In the genomic region with DNA sequence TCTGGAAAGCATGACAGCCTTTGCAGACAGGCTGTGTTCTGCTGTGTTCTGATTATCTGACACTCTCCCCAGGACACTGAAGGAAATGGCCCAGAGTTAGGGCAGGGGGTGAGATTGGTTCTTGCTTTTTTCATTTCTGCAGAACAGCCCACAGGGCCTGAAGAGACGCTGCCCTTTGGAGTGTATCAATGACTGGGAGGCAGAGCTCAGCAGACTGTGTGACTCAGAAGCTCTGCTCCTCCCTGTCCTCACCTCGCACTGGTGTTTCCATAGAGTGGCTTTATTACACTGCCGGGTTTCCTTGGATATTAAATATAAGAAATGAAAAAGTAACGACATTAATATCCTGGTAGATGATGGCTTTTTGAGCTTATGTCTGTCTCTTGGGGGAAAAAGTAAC, we compare ENCODE assay signal across 26 cellular contexts.
A peak's percentile ranks its signal among the peaks of the same experiment; 100 is the strongest.
DNase-seq lines count a peak whose midpoint lies in the region; ATAC-seq, FAIRE-seq and TF ChIP-seq lines count a peak whose summit lies in the region.
"Had no signal": no experiment of that assay in that cellular context is flagged by ENCODE, and none has a peak within 500 bp of the region (broad histone marks: within the 10 kb centered on the region; RNA-seq: fewer than 3 reads in every experiment).

No MANE protein-coding gene starts in this region.

- no peak overlapping the region for H3K27ac ChIP-seq in astrocyte (ENCODE audit: low read depth, low read length)
- no peak overlapping the region for H3K27ac ChIP-seq in spleen
- H3K27ac ChIP-seq: BLaER1, gastrocnemius medialis, HL-60, left lung, psoas muscle, SJSA1, stomach, transverse colon had no signal

- H3K79me2 ChIP-seq in astrocyte (ENCODE audit: insufficient read depth, low read length): no peaks in the 10 kb centered on the region

- H3K9me3 ChIP-seq in astrocyte (ENCODE audit: insufficient read depth, low read depth, low read length) (no peaks in the 10 kb centered on the region), spleen (no peaks in the 10 kb centered on the region)
- H3K9me3 ChIP-seq: BLaER1, Caco-2, gastrocnemius medialis, left lung, psoas muscle, SJSA1, stomach, transverse colon had no signal

- H2AFZ ChIP-seq in astrocyte (ENCODE audit: low read depth, low read length): no peak overlapping the region

- H3K36me3 ChIP-seq in astrocyte (ENCODE audit: insufficient read depth, low read length): no peaks in the 10 kb centered on the region
- H3K36me3 ChIP-seq in spleen: no peaks in the 10 kb centered on the region
- H3K36me3 ChIP-seq: BLaER1, gastrocnemius medialis, left lung, SJSA1, stomach, transverse colon had no signal

- H3K27me3 ChIP-seq in astrocyte (ENCODE audit: insufficient read depth, low read length): no peaks in the 10 kb centered on the region
- no peaks in the 10 kb centered on the region for H3K27me3 ChIP-seq in spleen (replicated peaks in 1 of 7)
- H3K27me3 ChIP-seq: BLaER1, gastrocnemius medialis, left lung, SJSA1, transverse colon had no signal

- H3K4me3 ChIP-seq in astrocyte (ENCODE audit: insufficient read depth, low read depth, low read length): no peak overlapping the region
- no peak overlapping the region for H3K4me3 ChIP-seq in spleen
- H3K4me3 ChIP-seq: BLaER1, gastrocnemius medialis, left lung, psoas muscle, SJSA1, stomach, transverse colon had no signal

- no peaks in the 10 kb centered on the region for H3K9me3 Mint-ChIP-seq in astrocyte (ENCODE audit: unreplicated experiment)
- no peaks in the 10 kb centered on the region for H3K9me3 Mint-ChIP-seq in stimulated activated memory B cell treated with anti-CD40 and anti-IgM and Interleukin-4, amounts not matched to agents 10 μg/mL and 1 μg/mL and 100 μg/mL, for 72 hours
- H3K9me3 Mint-ChIP-seq: HFFc6 had no signal

- H4K20me1 ChIP-seq in astrocyte (ENCODE audit: insufficient read depth, low read length): no peaks in the 10 kb centered on the region
- H4K20me1 ChIP-seq: BLaER1 had no signal

- WGBS in spleen, 5 donors: 70 to 82% (median 81%) methylated on average over 4 of the region's 4 CpGs

- H3K4me2 ChIP-seq in astrocyte (ENCODE audit: low read length): no peak overlapping the region
- H3K4me2 ChIP-seq: BLaER1 had no signal

- ATAC-seq in stimulated activated memory B cell treated with anti-CD40 and anti-IgM and Interleukin-4, amounts not matched to agents 10 μg/mL and 1 μg/mL and 100 μg/mL, for 72 hours: peak; percentile 55
- ATAC-seq: activated T-helper 17 cell treated with anti-CD3 and anti-CD28 coated beads, Interleukin-2, amount 50 U/mL, for 72 hours; gastrocnemius medialis; left lung; PC-3; psoas muscle; T-helper 17 cell had no signal

- no peak overlapping the region for H3K4me3 Mint-ChIP-seq in astrocyte (ENCODE audit: unreplicated experiment)
- no peak overlapping the region for H3K4me3 Mint-ChIP-seq in stimulated activated memory B cell treated with anti-CD40 and anti-IgM and Interleukin-4, amounts not matched to agents 10 μg/mL and 1 μg/mL and 100 μg/mL, for 72 hours
- H3K4me3 Mint-ChIP-seq: activated naive CD8-positive, alpha-beta T cell; activated T-helper 17 cell treated with anti-CD3 and anti-CD28 coated beads, Interleukin-2, amount 50 U/mL, for 72 hours; HFFc6; T-helper 17 cell had no signal

- no peak for TF ChIP-seq POLR2A in spleen (IDR thresholded peaks at IDR 0.05)

- FAIRE-seq in astrocyte (lab: Jason Lieb, UNC): no peak
- FAIRE-seq: G401.6 had no signal

- peak; percentile 24 for DNase-seq in ELR (ENCODE audit: low read depth)
- DNase-seq in astrocyte (ENCODE audit: low read depth): peak; percentile 35
- peak; percentile 24 for DNase-seq in iPS-NIHi7 (ENCODE audit: extremely low spot score)
- DNase-seq in AG08396 (ENCODE audit: low spot score): no peak
- no peak for DNase-seq in activated CD4-positive, alpha-beta T cell treated with anti-CD3 and anti-CD28 coated beads for 1 hour
- DNase-seq in spleen: no peak
- DNase-seq: activated CD4-positive, alpha-beta T cell treated with anti-CD3 and anti-CD28 coated beads, Interleukin-2, amount 50 U/mL, for 1 hour; Caco-2; cortex of kidney; gastrocnemius medialis; HFFc6; left lung; NCI-H2171 treated with DMSO at 0.1 percent for 48 hours; PC-3; psoas muscle; stimulated activated CD4-positive, alpha-beta T cell treated with anti-CD3 and anti-CD28 coated beads, Interleukin-4, amount 100 ng/mL, for 24 hours; stomach; T-helper 17 cell; transverse colon had no signal

- H3K27me3 Mint-ChIP-seq in astrocyte (ENCODE audit: low read depth, unreplicated experiment): no peaks in the 10 kb centered on the region
- H3K27me3 Mint-ChIP-seq in stimulated activated memory B cell treated with anti-CD40 and anti-IgM and Interleukin-4, amounts not matched to agents 10 μg/mL and 1 μg/mL and 100 μg/mL, for 72 hours: no peaks in the 10 kb centered on the region

- H3K4me1 ChIP-seq in astrocyte (ENCODE audit: insufficient read depth, low read length): peaks cover 27% of the 10 kb centered on the region
- peaks cover 0 to 6% (median 0%) of the 10 kb centered on the region in 6 donors for H3K4me1 ChIP-seq in spleen
- H3K4me1 ChIP-seq: BLaER1, Caco-2, gastrocnemius medialis, left lung, psoas muscle, SJSA1, stomach, transverse colon had no signal

- intact Hi-C loops in spleen (cut with DNase I; ENCODE audit: low total_unique reads): no loop called here

- no peak for TF ChIP-seq CTCF in astrocyte (IDR thresholded peaks at IDR 0.05; ENCODE audit: insufficient read depth, low read depth, low read length)
- TF ChIP-seq CTCF in spleen (IDR thresholded peaks at IDR 0.05 in 8 of 11, conservative IDR thresholded peaks at IDR 0.05 in 3 of 11): no peak

- no peaks in the 10 kb centered on the region for H3K36me3 Mint-ChIP-seq in astrocyte (ENCODE audit: low read depth, unreplicated experiment)
- H3K36me3 Mint-ChIP-seq in stimulated activated memory B cell treated with anti-CD40 and anti-IgM and Interleukin-4, amounts not matched to agents 10 μg/mL and 1 μg/mL and 100 μg/mL, for 72 hours: no peaks in the 10 kb centered on the region
- H3K36me3 Mint-ChIP-seq: activated naive CD8-positive, alpha-beta T cell had no signal

- no peak overlapping the region for H3K9ac ChIP-seq in astrocyte (ENCODE audit: low read length)
- H3K9ac ChIP-seq: BLaER1 had no signal

- peak overlapping the region; percentile 38 for H3K27ac Mint-ChIP-seq in astrocyte (ENCODE audit: unreplicated experiment)
- H3K27ac Mint-ChIP-seq in stimulated activated memory B cell treated with anti-CD40 and anti-IgM and Interleukin-4, amounts not matched to agents 10 μg/mL and 1 μg/mL and 100 μg/mL, for 72 hours: no peak overlapping the region
- H3K27ac Mint-ChIP-seq: activated naive CD8-positive, alpha-beta T cell; activated T-helper 17 cell treated with anti-CD3 and anti-CD28 coated beads, Interleukin-2, amount 50 U/mL, for 72 hours; HFFc6; T-helper 17 cell had no signal

- H3K4me1 Mint-ChIP-seq in astrocyte (ENCODE audit: low read depth, unreplicated experiment): peaks cover 46% of the 10 kb centered on the region
- no peaks in the 10 kb centered on the region for H3K4me1 Mint-ChIP-seq in stimulated activated memory B cell treated with anti-CD40 and anti-IgM and Interleukin-4, amounts not matched to agents 10 μg/mL and 1 μg/mL and 100 μg/mL, for 72 hours
- H3K4me1 Mint-ChIP-seq: activated T-helper 17 cell treated with anti-CD3 and anti-CD28 coated beads, Interleukin-2, amount 50 U/mL, for 72 hours had no signal

Comparison
In these comparisons a context has a peak if more than half of its experiments do, and no peak if none do; other contexts are left out.
1. DNase-seq: peak in ELR (single experiment), astrocyte (single experiment) and iPS-NIHi7 (single experiment); none in AG08396 (single experiment), activated CD4-positive, alpha-beta T cell treated with anti-CD3 and anti-CD28 coated beads for 1 hour (single experiment) and spleen (single experiment).